Comparison of ENCODE assay signal across 10 cellular contexts in genomic region chr15:90159213-90159612, GRCh38. TPM values are rescaled to one million over a fixed set of nuclear protein-coding genes. Genes with fewer than 3 reads are reported as not detected.
DNase-seq lines count a peak whose midpoint lies in the region; ATAC-seq and TF ChIP-seq lines count a peak whose summit lies in the region.
"Had no signal": no experiment of that assay in that cellular context is flagged by ENCODE, and none has a peak within 500 bp of the region (broad histone marks: within the 10 kb centered on the region; RNA-seq: fewer than 3 reads in every experiment).

No MANE protein-coding gene starts in this region.

- no peaks in the 10 kb centered on the region for H3K36me3 ChIP-seq in hepatocyte (replicated peaks; ENCODE audit: insufficient read depth, low read depth)
- no peaks in the 10 kb centered on the region for H3K36me3 ChIP-seq in sigmoid colon

- H3K79me2 ChIP-seq in hepatocyte: no peaks in the 10 kb centered on the region

- TF ChIP-seq CTCF in RWPE1 (conservative IDR thresholded peaks at IDR 0.05; ENCODE audit: low read depth) (no peak), hepatocyte (IDR thresholded peaks at IDR 0.05; ENCODE audit: poor library complexity) (no peak), sigmoid colon (IDR thresholded peaks at IDR 0.05) (no peak)

- H3K27ac ChIP-seq in RWPE1: peak overlapping the region; percentile 97
- H3K27ac ChIP-seq in hepatocyte: peak overlapping the region; percentile 76
- peak overlapping the region; percentile 79 to 87 (median 84) for H3K27ac ChIP-seq in sigmoid colon

- H3K9me3 ChIP-seq in hepatocyte (ENCODE audit: low read depth) (no peaks in the 10 kb centered on the region), sigmoid colon (no peaks in the 10 kb centered on the region)

- H4K20me1 ChIP-seq in hepatocyte (ENCODE audit: insufficient read depth, poor library complexity, severe bottlenecking): no peaks in the 10 kb centered on the region

- peak; percentile 74 for DNase-seq in HT-29 (ENCODE audit: low spot score)
- no peak for DNase-seq in RWPE1 (ENCODE audit: low spot score)
- no peak for DNase-seq in hepatocyte (ENCODE audit: low spot score)
- no peak for DNase-seq in sigmoid colon
- DNase-seq in stimulated activated CD4-positive, alpha-beta T cell treated with anti-CD3 and anti-CD28 coated beads, Interleukin-1b, Interleukin-23, amount 100 ng/mL, for 48 hours: no peak
- DNase-seq in hippocampal formation (lab: John Stamatoyannopoulos, UW): no peak
- DNase-seq in activated CD4-positive, alpha-beta T cell treated with anti-CD3 and anti-CD28 coated beads, Interleukin-2, amount 50 U/mL, for 4 hours: no peak
- DNase-seq: HFFc6, NCI-H1048 had no signal

- TF ChIP-seq EP300 in sigmoid colon (IDR thresholded peaks at IDR 0.05): no peak

- CTCF ChIA-PET in RWPE1 (lab: Yijun Ruan, JAX): no interaction called here

- H3K27me3 ChIP-seq in hepatocyte: no peaks in the 10 kb centered on the region
- H3K27me3 ChIP-seq in sigmoid colon: no peaks in the 10 kb centered on the region

- H2AFZ ChIP-seq in hepatocyte: no peak overlapping the region

- 83% methylated on average over 2 of the region's 2 CpGs for WGBS in hepatocyte (ENCODE audit: low lambda C conversion rate, missing lambda C conversion rate)
- 56 to 84% methylated on average over 2 of the region's 2 CpGs for WGBS in sigmoid colon, 2 donors

- POLR2A ChIA-PET in RWPE1 (lab: Yijun Ruan, JAX; ENCODE audit: low non-redundant PET): interaction anchor here (0.7 kb wide), 1 partner anchor 47 kb away, joined by 3 read pairs; no protein-coding TSS in a partner anchor

- no peak for TF ChIP-seq POLR2A in sigmoid colon (IDR thresholded peaks at IDR 0.05)

- no peaks in the 10 kb centered on the region for H3K9me2 ChIP-seq in hepatocyte (replicated peaks; ENCODE audit: insufficient read depth)

- H3K4me2 ChIP-seq in hepatocyte: no peak overlapping the region

- ATAC-seq in GM18519 (IDR thresholded peaks at IDR 0.05; ENCODE audit: low FRiP score, unreplicated experiment): no peak

- intact Hi-C loops in sigmoid colon (cut with DNase I): no loop called here

- peaks cover 26% of the 10 kb centered on the region for H3K4me1 ChIP-seq in hepatocyte (ENCODE audit: insufficient read depth)
- peaks cover 0 to 39% (median 29%) of the 10 kb centered on the region in 4 donors for H3K4me1 ChIP-seq in sigmoid colon

- no peak overlapping the region for H3K4me3 ChIP-seq in hepatocyte
- H3K4me3 ChIP-seq in sigmoid colon: no peak overlapping the region

RNA-seq across cellular contexts. Expression of gene SEMA4B, which starts 41.9 kb away (rescaled TPM):
- total RNA-seq in HT-29 (2014; rRNA removed; shearing (Covaris generic)): 198 and 272 TPM in 2 replicates
- 19.2 and 27.8 TPM in 2 replicates for total RNA-seq in hepatocyte
- polyA plus RNA-seq in hepatocyte: 43.5 and 47.9 TPM in 2 replicates
- total RNA-seq in sigmoid colon: 10 to 100 TPM; 42.0 to 72.4 (median 58.6) TPM
- 10 to 100 TPM; 10.6 to 94.5 (median 11.4) TPM for polyA plus RNA-seq in sigmoid colon

RNA-seq across cellular contexts. Expression of gene IDH2, which starts 56.9 kb away (rescaled TPM):
- total RNA-seq in HT-29 (2014; rRNA removed; shearing (Covaris generic)): 177 and 202 TPM in 2 replicates
- total RNA-seq in hepatocyte (157 and 163 TPM in 2 replicates), sigmoid colon (100 to 1,000 TPM in 3 of 4 donors, 10 to 100 TPM in 1; 77.2 to 164 (median 116) TPM)
- polyA plus RNA-seq in hepatocyte (310 and 327 TPM in 2 replicates), sigmoid colon (100 to 1,000 TPM in 1 of 3 donors, 10 to 100 TPM in 2; 43.8 to 210 (median 90.2) TPM)
